Comparison of ENCODE assay signal across 8 cellular contexts in the genomic region with DNA sequence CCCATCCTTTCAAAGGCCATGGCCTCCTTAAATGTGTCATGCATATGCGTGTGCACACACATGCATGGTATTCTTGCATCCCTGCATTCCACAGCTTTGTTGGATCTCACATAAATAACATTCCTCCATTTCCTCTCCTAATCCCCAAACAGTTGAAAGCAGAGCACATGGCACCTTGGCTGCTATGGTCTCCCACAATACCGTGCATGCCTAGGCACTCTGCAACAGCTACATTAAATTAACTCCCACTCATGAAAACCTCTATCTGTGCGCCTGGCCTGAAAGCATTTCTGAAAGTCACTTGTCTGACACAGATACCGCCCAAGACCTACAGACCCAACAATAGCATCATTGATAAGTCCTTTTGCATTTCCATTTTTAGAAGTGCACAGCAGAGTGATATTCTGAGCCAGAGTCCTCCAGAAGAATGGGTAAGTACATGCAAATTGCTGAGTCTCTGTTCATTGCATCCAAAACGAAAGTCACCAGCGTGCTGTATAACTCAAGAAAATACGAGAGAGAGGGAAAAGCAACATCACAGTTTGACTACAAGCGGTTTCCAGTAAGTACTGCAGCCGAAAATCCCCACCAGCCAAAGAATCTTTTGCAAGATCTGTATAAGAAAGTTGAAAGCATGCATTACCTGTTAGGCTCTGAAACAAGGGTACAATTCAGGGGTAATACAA. TPM values are rescaled to one million over a fixed set of nuclear protein-coding genes. Genes with fewer than 3 reads are reported as not detected.
DNase-seq lines count a peak whose midpoint lies in the region; ATAC-seq and TF ChIP-seq lines count a peak whose summit lies in the region.

No MANE protein-coding gene starts in this region.

- H3K4me1 ChIP-seq in HAP-1 (peaks cover 8% of the 10 kb centered on the region), OCI-LY7 (ENCODE audit: insufficient read depth, low read length, poor library complexity, severe bottlenecking) (peaks cover 90% of the 10 kb centered on the region), left ventricle myocardium inferior (peaks cover 68% of the 10 kb centered on the region), upper lobe of left lung (peaks cover 0 to 6% (median 4%) of the 10 kb centered on the region in 4 donors)

- peak overlapping the region; percentile 81 for H2AFZ ChIP-seq in OCI-LY7 (ENCODE audit: low read length)

- H3K79me2 ChIP-seq in OCI-LY7 (ENCODE audit: insufficient read depth, low read depth, low read length): no peaks in the 10 kb centered on the region

- no peak overlapping the region for H3K4me3 ChIP-seq in HAP-1
- H3K4me3 ChIP-seq in OCI-LY7 (ENCODE audit: low read depth, low read length, poor library complexity, severe bottlenecking): peak overlapping the region; percentile 59
- H3K4me3 ChIP-seq in left ventricle myocardium inferior: peak overlapping the region; percentile 67
- peak overlapping the region in 2 of 4 donors; percentile 3 to 9 for H3K4me3 ChIP-seq in upper lobe of left lung

- H3K27ac ChIP-seq in OCI-LY7 (ENCODE audit: low read depth, low read length, poor library complexity, severe bottlenecking) (peak overlapping the region; percentile 81), left ventricle myocardium inferior (replicated peaks) (peak overlapping the region; percentile 89), upper lobe of left lung (no peak overlapping the region)

- in situ Hi-C loops in HAP-1 (cut with MboI; ENCODE audit: low sequenced_read_pairs): no loop called here

- H4K20me1 ChIP-seq in OCI-LY7 (ENCODE audit: insufficient read depth, low read length): no peaks in the 10 kb centered on the region

- H3K9me3 ChIP-seq in HAP-1: no peaks in the 10 kb centered on the region
- H3K9me3 ChIP-seq in OCI-LY7 (ENCODE audit: low read length): no peaks in the 10 kb centered on the region
- H3K9me3 ChIP-seq in left ventricle myocardium inferior (replicated peaks): no peaks in the 10 kb centered on the region
- H3K9me3 ChIP-seq in upper lobe of left lung: no peaks in the 10 kb centered on the region

- H3K27me3 ChIP-seq in HAP-1 (ENCODE audit: low read depth) (no peaks in the 10 kb centered on the region; the same call in 1 of the 2 replicates), left ventricle myocardium inferior (ENCODE audit: low read depth) (no peaks in the 10 kb centered on the region), upper lobe of left lung (no peaks in the 10 kb centered on the region)

- WGBS in upper lobe of left lung, 2 donors: 71 to 80% methylated on average over 9 of the region's 9 CpGs

- CTCF ChIA-PET in OCI-LY7 (lab: Charles Lee; ENCODE audit: unreplicated experiment): interaction anchor here (1.1 kb wide), 1 partner anchor 8 kb away, joined by 3 read pairs; no protein-coding TSS in a partner anchor

- TF ChIP-seq POLR2A in upper lobe of left lung (IDR thresholded peaks at IDR 0.05): no peak

- peak overlapping the region; percentile 84 for H3K4me2 ChIP-seq in OCI-LY7 (ENCODE audit: low read length)

- POLR2A ChIA-PET in OCI-LY7 (lab: Charles Lee): interaction anchor here (1.1 to 9.4 kb wide), 3 partner anchors 8 to 18 kb away, joined by 5 to 70 read pairs (median 6); no protein-coding TSS in a partner anchor

- ATAC-seq in GM18519 (IDR thresholded peaks at IDR 0.05; ENCODE audit: low FRiP score, unreplicated experiment): peak; percentile 80
- no peak for ATAC-seq in upper lobe of left lung (ENCODE audit: low FRiP score in 2 of 2)

- TF ChIP-seq CTCF in OCI-LY7 (conservative IDR thresholded peaks at IDR 0.05; ENCODE audit: low read length) (peak; percentile 41; the same call in 1 of the 2 replicates), left ventricle myocardium inferior (IDR thresholded peaks at IDR 0.05; ENCODE audit: borderline replicate concordance) (peak; percentile 11), upper lobe of left lung (IDR thresholded peaks at IDR 0.05) (no peak)

- DNase-seq in HAP-1 (ENCODE audit: low spot score in 2 of 2): peak; percentile 25 to 50
- DNase-seq in OCI-LY7 (ENCODE audit: low spot score): peak; percentile 71
- no peak for DNase-seq in left ventricle myocardium inferior
- DNase-seq in NCI-H510A (lab: John Stamatoyannopoulos, UW): no peak
- no peak for DNase-seq in upper lobe of left lung
- DNase-seq in activated CD8-positive, alpha-beta memory T cell treated with anti-CD3 and anti-CD28 coated beads, Interleukin-2, amount 50 U/mL, for 48 hours: no peak
- DNase-seq in NCI-H524 (lab: John Stamatoyannopoulos, UW): no peak

- intact Hi-C loops in OCI-LY7 (cut with micrococcal nuclease; ENCODE audit: unreplicated experiment) (no loop called here), left ventricle myocardium inferior (cut with micrococcal nuclease) (no loop called here)

- H3K9me2 ChIP-seq in OCI-LY7 (ENCODE audit: insufficient read depth, low read length): no peaks in the 10 kb centered on the region

- H3K36me3 ChIP-seq in HAP-1 (replicated peaks): no peaks in the 10 kb centered on the region
- no peaks in the 10 kb centered on the region; the same call in 1 of the 2 replicates for H3K36me3 ChIP-seq in OCI-LY7 (ENCODE audit: insufficient read depth, low read length)
- H3K36me3 ChIP-seq in left ventricle myocardium inferior: no peaks in the 10 kb centered on the region
- no peaks in the 10 kb centered on the region for H3K36me3 ChIP-seq in upper lobe of left lung

- no peak for TF ChIP-seq EP300 in upper lobe of left lung (IDR thresholded peaks at IDR 0.05)

- no TSS peak for BruUV-seq in OCI-LY7 (replicated peaks; lab: Mats Ljungman, UMichigan)

RNA-seq across cellular contexts. Expression of a gene that starts 0.4 kb away (rescaled TPM):
- 15.0 and 21.7 TPM in 2 replicates for total RNA-seq in OCI-LY7 (2014; rRNA removed; shearing (Covaris generic))
- 16.1 and 23.6 TPM in 2 replicates for total RNA-seq in OCI-LY7 (2022)
- 251 TPM for total RNA-seq in left ventricle myocardium inferior
- 1 to 10 TPM in 3 of 6 donors, under 1 TPM in 2, not detected in 1; 0.76 to 2.2 (median 1.9) TPM for total RNA-seq in upper lobe of left lung

RNA-seq across cellular contexts. Expression of a gene that starts 21.2 kb away (rescaled TPM):
- not detected in 2 replicates for total RNA-seq in OCI-LY7 (2014; rRNA removed; shearing (Covaris generic))
- total RNA-seq in OCI-LY7 (2022): not detected in 2 replicates
- total RNA-seq in left ventricle myocardium inferior: 1.2 TPM
- not detected for total RNA-seq in upper lobe of left lung

RNA-seq across cellular contexts. Expression of a gene that starts 48.8 kb away (rescaled TPM):
- total RNA-seq in OCI-LY7 (2014; rRNA removed; shearing (Covaris generic)): not detected in 2 replicates
- total RNA-seq in OCI-LY7 (2022) (not detected in 2 replicates), left ventricle myocardium inferior (not detected), upper lobe of left lung (10 to 100 TPM in 1 of 6 donors, 1 to 10 TPM in 3, not detected in 2; 1.6 to 13.4 (median 1.9) TPM)

RNA-seq across cellular contexts. Expression of a gene that starts 50.2 kb away (rescaled TPM):
- 0.28 and 0.44 TPM in 2 replicates for total RNA-seq in OCI-LY7 (2014; rRNA removed; shearing (Covaris generic))
- total RNA-seq in OCI-LY7 (2022): 0.48 and 0.84 TPM in 2 replicates
- total RNA-seq in left ventricle myocardium inferior: 0.27 TPM
- total RNA-seq in upper lobe of left lung: 1 to 10 TPM in 4 of 6 donors, under 1 TPM in 2; 0.22 to 1.8 (median 1.1) TPM

Comparison
In these comparisons a context has a peak if more than half of its experiments do, and no peak if none do; other contexts are left out.
1. DNase-seq: peak in HAP-1 (2 of 2) and OCI-LY7 (single experiment); none in left ventricle myocardium inferior (single experiment), NCI-H510A (single experiment), upper lobe of left lung (0 of 2), activated CD8-positive, alpha-beta memory T cell treated with anti-CD3 and anti-CD28 coated beads, Interleukin-2, amount 50 U/mL, for 48 hours (single experiment) and NCI-H524 (0 of 2).
2. H3K27ac ChIP-seq: peak in OCI-LY7 (single experiment) and left ventricle myocardium inferior (single experiment); none in upper lobe of left lung (0 of 4).
3. CTCF ChIP-seq: peak in OCI-LY7 (single experiment) and left ventricle myocardium inferior (single experiment); none in upper lobe of left lung (0 of 6).
4. RNA of a gene that starts 0.4 kb away (total RNA-seq): 251 TPM in left ventricle myocardium inferior (single experiment); 15.0 to 23.6 TPM in OCI-LY7 and 0.76 to 2.2 TPM in upper lobe of left lung; every median in the first group is over 10 times any median in the second.